24 cellular contexts compared by ENCODE assay signal in the genomic region with DNA sequence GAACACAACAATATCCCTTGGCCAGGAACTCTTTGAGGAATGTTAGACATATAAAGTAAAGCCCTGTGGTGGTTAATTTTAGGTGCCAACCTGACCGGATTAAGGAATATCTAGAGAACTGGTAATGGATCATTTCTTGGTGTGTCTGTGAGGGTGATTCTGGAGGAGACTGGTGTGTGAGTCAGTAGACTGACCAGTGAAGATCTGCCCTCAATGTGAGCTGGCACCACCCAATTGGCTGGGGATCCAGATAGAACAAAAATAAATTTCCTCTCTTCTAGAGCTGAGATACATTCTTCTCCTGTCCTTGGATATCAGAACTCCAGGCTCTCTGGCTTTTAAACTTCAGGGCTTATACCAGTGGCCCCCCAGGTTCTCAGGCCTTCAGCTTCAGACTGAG. TPM values are rescaled to one million over a fixed set of nuclear protein-coding genes. Genes with fewer than 3 reads are reported as not detected.
DNase-seq lines count a peak whose midpoint lies in the region; ATAC-seq, FAIRE-seq and TF ChIP-seq lines count a peak whose summit lies in the region.
"Had no signal": no experiment of that assay in that cellular context is flagged by ENCODE, and none has a peak within 500 bp of the region (broad histone marks: within the 10 kb centered on the region; RNA-seq: fewer than 3 reads in every experiment).

No MANE protein-coding gene starts in this region.

- H3K27ac Mint-ChIP-seq in activated naive CD4-positive, alpha-beta T cell treated with anti-CD3 and anti-CD28 coated beads for 36 hours = no peak overlapping the region
- H3K27ac Mint-ChIP-seq: activated CD8-positive, alpha-beta T cell treated with anti-CD3 and anti-CD28 coated beads for 36 hours; activated naive CD4-positive, alpha-beta T cell treated with anti-CD3 and anti-CD28 coated beads, Interleukin-2, amount 50 U/mL, for 24 hours; IgD-negative memory B cell; nephron progenitor cell had no signal

- TF ChIP-seq CTCF in SK-N-SH (IDR thresholded peaks at IDR 0.05) (no peak), fibroblast of the aortic adventitia (IDR thresholded peaks at IDR 0.05; ENCODE audit: insufficient read depth, low read length) (no peak)

- no peak for TF ChIP-seq EP300 in SK-N-SH (IDR thresholded peaks at IDR 0.05; ENCODE audit: borderline replicate concordance in 1 of 2, low read depth in 1 of 2, low read length in 1 of 2)

- no peaks in the 10 kb centered on the region for H3K4me1 Mint-ChIP-seq in activated naive CD4-positive, alpha-beta T cell treated with anti-CD3 and anti-CD28 coated beads for 36 hours (ENCODE audit: low read depth)
- H3K4me1 Mint-ChIP-seq: activated naive CD4-positive, alpha-beta T cell treated with anti-CD3 and anti-CD28 coated beads, Interleukin-2, amount 50 U/mL, for 24 hours; IgD-negative memory B cell; nephron progenitor cell had no signal

- no peak for DNase-seq in SK-N-SH
- DNase-seq in adipocyte (ENCODE audit: low read depth) = peak; percentile 12
- peak; percentile 18 for DNase-seq in fibroblast of the aortic adventitia (ENCODE audit: low read depth)
- DNase-seq in activated naive CD4-positive, alpha-beta T cell treated with anti-CD3 and anti-CD28 coated beads for 36 hours = no peak
- DNase-seq in RPMI8226 = no peak
- no peak for DNase-seq in GM19239 (ENCODE audit: insufficient read length, low spot score)
- no peak for DNase-seq in posterior vena cava (ENCODE audit: low spot score)
- DNase-seq: 8988T; activated CD8-positive, alpha-beta T cell treated with anti-CD3 and anti-CD28 coated beads for 36 hours; activated T-cell treated with anti-CD3 and anti-CD28 coated beads, Interleukin-2, amount 50 U/mL, for 4 hours; hypothalamus; kidney; MV-4-11; NCI-H1930; NCI-H446; nephron progenitor cell; SHP77; stimulated activated CD4-positive, alpha-beta T cell treated with anti-CD3 and anti-CD28 coated beads, Interleukin-12 subunit alpha, Interleukin-12 subunit beta, amount 100 ng/mL, for 4 hours; T-helper 1 cell; testis had no signal

- intact Hi-C loops in activated naive CD4-positive, alpha-beta T cell treated with anti-CD3 and anti-CD28 coated beads for 36 hours (cut with micrococcal nuclease) = no loop called here
- intact Hi-C loops in posterior vena cava (cut with DNase I) = no loop called here

- H3F3A ChIP-seq in SK-N-SH (replicated peaks; ENCODE audit: insufficient read depth) = no peaks in the 10 kb centered on the region

- no peak overlapping the region; the same call in 1 of the 2 replicates for H2AFZ ChIP-seq in SK-N-SH (ENCODE audit: low read depth)

- H3K36me3 ChIP-seq in SK-N-SH (replicated peaks in 1 of 2; ENCODE audit: control insufficient read depth in 1 of 2, insufficient read depth in 2 of 2, low read length in 1 of 2) = no peaks in the 10 kb centered on the region
- H3K36me3 ChIP-seq in adipocyte (ENCODE audit: control insufficient read depth, insufficient read depth, low read length, severe bottlenecking) = no peaks in the 10 kb centered on the region

- 0 out of 3 replicates have a peak, but pooled peaks have one; percentile 39 for ATAC-seq in SK-N-SH treated with all-trans-retinoic acid at 6 μM for 48 hours
- ATAC-seq: activated CD8-positive, alpha-beta T cell treated with anti-CD3 and anti-CD28 coated beads for 36 hours; activated T-cell treated with anti-CD3 and anti-CD28 coated beads, Interleukin-2, amount 50 U/mL, for 4 hours had no signal

- H3K9me3 ChIP-seq in SK-N-SH (no peaks in the 10 kb centered on the region), adipocyte (ENCODE audit: control insufficient read depth, low read length) (no peaks in the 10 kb centered on the region)
- H3K9me3 ChIP-seq: testis had no signal

- H3K79me2 ChIP-seq in SK-N-SH (ENCODE audit: insufficient read depth) = no peaks in the 10 kb centered on the region

- WGBS in SK-N-SH (ENCODE audit: low lambda C conversion rate) = 30% methylated on average over 1 of the region's 1 CpG

- TF ChIP-seq RAD21 in SK-N-SH (IDR thresholded peaks at IDR 0.05; ENCODE audit: low read length) = no peak

- H3K4me3 Mint-ChIP-seq in activated naive CD4-positive, alpha-beta T cell treated with anti-CD3 and anti-CD28 coated beads for 36 hours = no peak overlapping the region
- H3K4me3 Mint-ChIP-seq: activated CD8-positive, alpha-beta T cell treated with anti-CD3 and anti-CD28 coated beads for 36 hours; activated naive CD4-positive, alpha-beta T cell treated with anti-CD3 and anti-CD28 coated beads, Interleukin-2, amount 50 U/mL, for 24 hours; activated T-cell treated with anti-CD3 and anti-CD28 coated beads, Interleukin-2, amount 50 U/mL, for 4 hours; IgD-negative memory B cell; nephron progenitor cell had no signal

- H3K4me1 ChIP-seq in SK-N-SH (ENCODE audit: control insufficient read depth in 1 of 2, insufficient read depth in 2 of 2, low read depth in 1 of 2, low read length in 1 of 2) = no peaks in the 10 kb centered on the region
- no peaks in the 10 kb centered on the region for H3K4me1 ChIP-seq in adipocyte (ENCODE audit: control insufficient read depth, insufficient read depth, low read length)
- H3K4me1 ChIP-seq: testis had no signal

- POLR2A ChIA-PET in SK-N-SH (lab: Yijun Ruan, JAX) = no interaction called here

- H3K9me3 Mint-ChIP-seq in activated naive CD4-positive, alpha-beta T cell treated with anti-CD3 and anti-CD28 coated beads for 36 hours = no peaks in the 10 kb centered on the region
- H3K9me3 Mint-ChIP-seq: activated CD8-positive, alpha-beta T cell treated with anti-CD3 and anti-CD28 coated beads for 36 hours; activated naive CD4-positive, alpha-beta T cell treated with anti-CD3 and anti-CD28 coated beads, Interleukin-2, amount 50 U/mL, for 24 hours; activated T-cell treated with anti-CD3 and anti-CD28 coated beads, Interleukin-2, amount 50 U/mL, for 4 hours had no signal

- peaks cover 15% of the 10 kb centered on the region for H3K27me3 Mint-ChIP-seq in activated naive CD4-positive, alpha-beta T cell treated with anti-CD3 and anti-CD28 coated beads for 36 hours (ENCODE audit: low read depth)

- no peaks in the 10 kb centered on the region for H3K36me3 Mint-ChIP-seq in activated naive CD4-positive, alpha-beta T cell treated with anti-CD3 and anti-CD28 coated beads for 36 hours (ENCODE audit: low read depth)
- H3K36me3 Mint-ChIP-seq: activated naive CD4-positive, alpha-beta T cell treated with anti-CD3 and anti-CD28 coated beads, Interleukin-2, amount 50 U/mL, for 24 hours; IgD-negative memory B cell had no signal

- CTCF ChIA-PET in SK-N-SH (lab: Yijun Ruan, JAX) = interaction anchor here (1.4 kb wide), 1 partner anchor 149 kb away, joined by 4 read pairs; no protein-coding TSS in a partner anchor
- CTCF ChIA-PET in activated naive CD4-positive, alpha-beta T cell treated with anti-CD3 and anti-CD28 coated beads for 36 hours (lab: Charles Lee) = no interaction called here

- H3K27ac ChIP-seq in SK-N-SH (ENCODE audit: low read depth in 2 of 2, low read length in 1 of 2) = no peak overlapping the region
- H3K27ac ChIP-seq: C4-2B, testis had no signal

- FAIRE-seq in GM19239 (lab: Jason Lieb, UNC) = no peak
- FAIRE-seq: kidney had no signal

- H3K9me2 ChIP-seq in SK-N-SH = no peaks in the 10 kb centered on the region

- H3K4me3 ChIP-seq in SK-N-SH (ENCODE audit: low read depth in 2 of 2, low read length in 1 of 2) (no peak overlapping the region), adipocyte (ENCODE audit: low read length) (no peak overlapping the region), fibroblast of the aortic adventitia (ENCODE audit: low read depth, low read length) (no peak overlapping the region)
- H3K4me3 ChIP-seq: testis had no signal

- no peaks in the 10 kb centered on the region for H4K20me1 ChIP-seq in SK-N-SH (ENCODE audit: insufficient read depth)

- H3K27me3 ChIP-seq in SK-N-SH (ENCODE audit: insufficient read depth) (no peaks in the 10 kb centered on the region), adipocyte (replicated peaks; ENCODE audit: control insufficient read depth, insufficient read depth, low read length) (no peaks in the 10 kb centered on the region)
- H3K27me3 ChIP-seq: testis had no signal

- H3K4me2 ChIP-seq in SK-N-SH = no peak overlapping the region

- H3K9ac ChIP-seq in SK-N-SH (no peak overlapping the region), adipocyte (ENCODE audit: low read length) (no peak overlapping the region)

TF ChIP-seq in SK-N-SH treated with all-trans-retinoic acid at 6 μM for 48 hours, 23 proteins besides CTCF, POLR2A, EP300 and RAD21 (continues in another document):
- TF ChIP-seq ISL1 (CRISPR knock-in tag; IDR thresholded peaks at IDR 0.05) = no peak
- TF ChIP-seq ZNF565 (CRISPR knock-in tag; conservative IDR thresholded peaks at IDR 0.05; ENCODE audit: low read depth) = no peak
- TF ChIP-seq OSR1 (CRISPR knock-in tag; IDR thresholded peaks at IDR 0.05) = no peak
- TF ChIP-seq ZFP3 (CRISPR knock-in tag; IDR thresholded peaks at IDR 0.05) = no peak
- TF ChIP-seq ZNF70 (CRISPR knock-in tag; IDR thresholded peaks at IDR 0.05) = no peak

TF ChIP-seq in SK-N-SH, 30 proteins besides CTCF, POLR2A, EP300 and RAD21 (continues in another document):
- TF ChIP-seq CHD2 (IDR thresholded peaks at IDR 0.05; ENCODE audit: low read length, partially characterized antibody) = no peak
- no peak for TF ChIP-seq SMC3 (IDR thresholded peaks at IDR 0.05; ENCODE audit: low read depth, low read length)
- TF ChIP-seq FOXJ3 (CRISPR knock-in tag; IDR thresholded peaks at IDR 0.05) = no peak
- TF ChIP-seq RCOR1 (IDR thresholded peaks at IDR 0.05; ENCODE audit: low read length) = no peak
- TF ChIP-seq, protein P1, sequence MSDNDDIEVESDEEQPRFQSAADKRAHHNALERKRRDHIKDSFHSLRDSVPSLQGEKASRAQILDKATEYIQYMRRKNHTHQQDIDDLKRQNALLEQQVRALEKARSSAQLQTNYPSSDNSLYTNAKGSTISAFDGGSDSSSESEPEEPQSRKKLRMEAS (IDR thresholded peaks at IDR 0.05; ENCODE audit: low read depth) = no peak
- TF ChIP-seq NFIC (IDR thresholded peaks at IDR 0.05; ENCODE audit: borderline replicate concordance) = no peak
- no peak for TF ChIP-seq TEAD4 (IDR thresholded peaks at IDR 0.05; ENCODE audit: borderline replicate concordance, insufficient read depth)
- TF ChIP-seq TAF1 (IDR thresholded peaks at IDR 0.05; ENCODE audit: borderline replicate concordance, low read depth, low read length) = no peak
- TF ChIP-seq, protein P2, sequence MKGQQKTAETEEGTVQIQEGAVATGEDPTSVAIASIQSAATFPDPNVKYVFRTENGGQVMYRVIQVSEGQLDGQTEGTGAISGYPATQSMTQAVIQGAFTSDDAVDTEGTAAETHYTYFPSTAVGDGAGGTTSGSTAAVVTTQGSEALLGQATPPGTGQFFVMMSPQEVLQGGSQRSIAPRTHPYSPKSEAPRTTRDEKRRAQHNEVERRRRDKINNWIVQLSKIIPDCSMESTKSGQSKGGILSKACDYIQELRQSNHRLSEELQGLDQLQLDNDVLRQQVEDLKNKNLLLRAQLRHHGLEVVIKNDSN (IDR thresholded peaks at IDR 0.05; ENCODE audit: borderline replicate concordance, low read depth) = no peak

RNA-seq across cellular contexts. Expression of a gene that starts 56.2 kb away (rescaled TPM):
- polyA plus RNA-seq in SK-N-SH (2012; rRNA removed) = 19.9 and 27.9 TPM in 2 replicates
- polyA plus RNA-seq in SK-N-SH (2012; cell fraction: cytosol; rRNA removed) = 29.4 and 36.6 TPM in 2 replicates
- 11.4 and 27.7 TPM in 2 replicates for polyA plus RNA-seq in SK-N-SH (2012; cell fraction: nucleus; rRNA removed)
- 253 and 1,825 TPM in 2 replicates for total RNA-seq in fibroblast of the aortic adventitia (ENCODE audit: low replicate concordance)
- total RNA-seq in activated naive CD4-positive, alpha-beta T cell treated with anti-CD3 and anti-CD28 coated beads for 36 hours = 100 to 1,000 TPM; 105 to 107 TPM
- 100 to 1,000 TPM in 1 of 2 donors, 10 to 100 TPM in 1; 94.9 to 124 TPM for total RNA-seq in posterior vena cava

Comparison
In these comparisons a context has a peak if more than half of its experiments do, and no peak if none do; other contexts are left out.
1. DNase-seq: peak in adipocyte (single experiment) and fibroblast of the aortic adventitia (single experiment); none in SK-N-SH (single experiment), activated naive CD4-positive, alpha-beta T cell treated with anti-CD3 and anti-CD28 coated beads for 36 hours (single experiment), RPMI8226 (single experiment), GM19239 (single experiment) and posterior vena cava (single experiment).